ENCODE assay signal across 12 cellular contexts in the genomic region with DNA sequence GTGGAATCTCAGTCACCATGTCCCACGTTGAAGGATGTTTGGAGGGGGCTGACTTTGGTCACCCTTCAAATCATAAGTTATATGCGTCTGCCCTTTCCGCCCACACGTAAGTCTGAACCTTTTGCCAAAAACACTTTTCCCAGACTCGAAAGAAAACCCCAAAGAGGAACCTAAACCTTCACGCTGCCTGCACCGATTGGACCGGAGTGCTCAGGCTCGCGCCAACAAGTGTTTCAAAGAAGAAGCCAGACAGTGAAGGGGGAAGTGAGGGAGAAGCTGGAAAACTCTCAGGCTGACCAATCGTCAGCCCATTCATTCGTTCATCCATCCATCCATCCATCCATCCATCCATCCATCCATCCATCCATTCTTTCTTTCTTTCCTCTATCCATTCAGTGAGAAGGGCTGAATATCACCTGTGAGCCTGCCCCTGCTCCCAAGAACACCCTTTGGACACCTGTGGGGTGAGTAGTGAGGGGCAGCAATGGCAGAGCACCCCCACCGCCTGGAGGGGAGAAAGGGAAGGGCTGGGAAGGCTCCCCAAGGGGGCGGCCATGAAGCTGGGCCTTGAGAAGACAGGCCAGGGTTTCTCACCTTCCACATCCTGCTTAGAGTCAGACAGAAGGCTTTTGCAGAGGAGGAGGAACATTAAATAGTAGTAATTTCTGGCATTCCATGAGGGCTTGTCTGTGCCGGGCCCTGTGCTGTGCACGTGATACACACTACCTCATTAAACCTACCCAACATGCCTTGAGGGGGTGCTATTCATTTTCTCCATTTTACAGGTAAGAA. TPM values are rescaled to one million over a fixed set of nuclear protein-coding genes. Genes with fewer than 3 reads are reported as not detected.
DNase-seq lines count a peak whose midpoint lies in the region; ATAC-seq and TF ChIP-seq lines count a peak whose summit lies in the region.
"Had no signal": no experiment of that assay in that cellular context is flagged by ENCODE, and none has a peak within 500 bp of the region (broad histone marks: within the 10 kb centered on the region; RNA-seq: fewer than 3 reads in every experiment).

No MANE protein-coding gene starts in this region.

- peaks cover 11% of the 10 kb centered on the region for H3K36me3 Mint-ChIP-seq in activated T-cell treated with anti-CD3 and anti-CD28 coated beads, Interleukin-2, amount 50 U/mL, for 4 hours (ENCODE audit: insufficient read depth)
- H3K36me3 Mint-ChIP-seq in activated naive CD8-positive, alpha-beta T cell treated with anti-CD3 and anti-CD28 coated beads, Interleukin-2, amount 50 U/mL, for 24 hours (ENCODE audit: low read depth), result peaks cover 88% of the 10 kb centered on the region
- peaks cover 100% of the 10 kb centered on the region for H3K36me3 Mint-ChIP-seq in stimulated activated effector memory CD8-positive, alpha-beta T cell treated with anti-CD3 and anti-CD28 coated beads, Interleukin-12 subunit alpha, Interleukin-12 subunit beta, amount 100 ng/mL, for 72 hours

- H4K20me1 ChIP-seq in Loucy (ENCODE audit: insufficient read depth, low read length, poor library complexity, severe bottlenecking), result peaks cover 17% of the 10 kb centered on the region

- H3K4me2 ChIP-seq in Loucy (ENCODE audit: low read depth, low read length, poor library complexity, severe bottlenecking), result peak overlapping the region; percentile 89

- no peaks in the 10 kb centered on the region for H3K9me3 Mint-ChIP-seq in activated T-cell treated with anti-CD3 and anti-CD28 coated beads, Interleukin-2, amount 50 U/mL, for 4 hours
- no peaks in the 10 kb centered on the region for H3K9me3 Mint-ChIP-seq in activated naive CD8-positive, alpha-beta T cell treated with anti-CD3 and anti-CD28 coated beads, Interleukin-2, amount 50 U/mL, for 24 hours
- H3K9me3 Mint-ChIP-seq in stimulated activated effector memory CD8-positive, alpha-beta T cell treated with anti-CD3 and anti-CD28 coated beads, Interleukin-12 subunit alpha, Interleukin-12 subunit beta, amount 100 ng/mL, for 72 hours, result no peaks in the 10 kb centered on the region

- peaks cover 79% of the 10 kb centered on the region for H3K4me1 ChIP-seq in Loucy (ENCODE audit: insufficient read depth, low read length, poor library complexity, severe bottlenecking)
- H3K4me1 ChIP-seq: vagina had no signal

- no peak for ATAC-seq in activated T-cell treated with anti-CD3 and anti-CD28 coated beads, Interleukin-2, amount 50 U/mL, for 4 hours
- peak; percentile 14 for ATAC-seq in activated naive CD8-positive, alpha-beta T cell treated with anti-CD3 and anti-CD28 coated beads, Interleukin-2, amount 50 U/mL, for 24 hours
- peak; percentile 5 for ATAC-seq in stimulated activated effector memory CD8-positive, alpha-beta T cell treated with anti-CD3 and anti-CD28 coated beads, Interleukin-12 subunit alpha, Interleukin-12 subunit beta, amount 100 ng/mL, for 72 hours

- H3K4me3 ChIP-seq in Loucy (ENCODE audit: low read length, poor library complexity, severe bottlenecking), result no peak overlapping the region
- no peak overlapping the region for H3K4me3 ChIP-seq in H7 (ENCODE audit: insufficient read depth, low read depth, low read length)
- H3K4me3 ChIP-seq: ovary, vagina had no signal

- H3K27ac Mint-ChIP-seq in activated naive CD8-positive, alpha-beta T cell treated with anti-CD3 and anti-CD28 coated beads, Interleukin-2, amount 50 U/mL, for 24 hours, result peak overlapping the region; percentile 95
- peak overlapping the region; percentile 91 for H3K27ac Mint-ChIP-seq in stimulated activated effector memory CD8-positive, alpha-beta T cell treated with anti-CD3 and anti-CD28 coated beads, Interleukin-12 subunit alpha, Interleukin-12 subunit beta, amount 100 ng/mL, for 72 hours

- peak overlapping the region; percentile 29 for H3K4me3 Mint-ChIP-seq in activated T-cell treated with anti-CD3 and anti-CD28 coated beads, Interleukin-2, amount 50 U/mL, for 4 hours
- peak overlapping the region; percentile 95 for H3K4me3 Mint-ChIP-seq in activated naive CD8-positive, alpha-beta T cell treated with anti-CD3 and anti-CD28 coated beads, Interleukin-2, amount 50 U/mL, for 24 hours
- peak overlapping the region; percentile 73 for H3K4me3 Mint-ChIP-seq in stimulated activated effector memory CD8-positive, alpha-beta T cell treated with anti-CD3 and anti-CD28 coated beads, Interleukin-12 subunit alpha, Interleukin-12 subunit beta, amount 100 ng/mL, for 72 hours

- peak overlapping the region; percentile 18 for H3K9ac ChIP-seq in Loucy (ENCODE audit: low read depth, low read length, poor library complexity, severe bottlenecking)

- H3K36me3 ChIP-seq in Loucy (ENCODE audit: insufficient read depth, low read length) (no peaks in the 10 kb centered on the region), H7 (replicated peaks; ENCODE audit: control insufficient read depth, insufficient read depth, low read length) (no peaks in the 10 kb centered on the region)
- H3K36me3 ChIP-seq: ovary, vagina had no signal

- H3K27me3 ChIP-seq in Loucy (ENCODE audit: insufficient read depth, low read length, poor library complexity, severe bottlenecking) (no peaks in the 10 kb centered on the region), H7 (ENCODE audit: control insufficient read depth, insufficient read depth, low read length) (no peaks in the 10 kb centered on the region)
- H3K27me3 ChIP-seq: ovary, vagina had no signal

- no peak for DNase-seq in activated T-cell treated with anti-CD3 and anti-CD28 coated beads, Interleukin-2, amount 50 U/mL, for 4 hours
- DNase-seq in activated T-cell treated with anti-CD3 and anti-CD28 coated beads for 4 hours, result no peak
- no peak for DNase-seq in activated naive CD8-positive, alpha-beta T cell treated with anti-CD3 and anti-CD28 coated beads, Interleukin-2, amount 50 U/mL, for 24 hours
- DNase-seq in stimulated activated effector memory CD8-positive, alpha-beta T cell treated with anti-CD3 and anti-CD28 coated beads, Interleukin-12 subunit alpha, Interleukin-12 subunit beta, amount 100 ng/mL, for 72 hours (ENCODE audit: low spot score in 2 of 2), result no peak
- DNase-seq in activated gamma-delta T cell treated with Interleukin-2 at 50 U/mL for 16 hours, result no peak
- no peak for DNase-seq in NCI-H524 treated with DMSO at 0.1 percent for 48 hours (lab: John Stamatoyannopoulos, UW)
- DNase-seq in H7, result no peak
- DNase-seq: DMS79 treated with DMSO at 0.1 percent for 48 hours, mesenchymal stem cell, ovary had no signal

- no peaks in the 10 kb centered on the region for H3K27me3 Mint-ChIP-seq in activated T-cell treated with anti-CD3 and anti-CD28 coated beads, Interleukin-2, amount 50 U/mL, for 4 hours (ENCODE audit: low read depth)
- no peaks in the 10 kb centered on the region for H3K27me3 Mint-ChIP-seq in activated naive CD8-positive, alpha-beta T cell treated with anti-CD3 and anti-CD28 coated beads, Interleukin-2, amount 50 U/mL, for 24 hours

- no peak overlapping the region for H2AFZ ChIP-seq in Loucy (ENCODE audit: low read length)

- no peak for TF ChIP-seq CTCF in Loucy (conservative IDR thresholded peaks at IDR 0.05; ENCODE audit: low read length)

- H3K4me1 Mint-ChIP-seq in activated T-cell treated with anti-CD3 and anti-CD28 coated beads, Interleukin-2, amount 50 U/mL, for 4 hours (ENCODE audit: low read depth), result peaks cover 71% of the 10 kb centered on the region
- peaks cover 99% of the 10 kb centered on the region for H3K4me1 Mint-ChIP-seq in activated naive CD8-positive, alpha-beta T cell treated with anti-CD3 and anti-CD28 coated beads, Interleukin-2, amount 50 U/mL, for 24 hours
- H3K4me1 Mint-ChIP-seq in stimulated activated effector memory CD8-positive, alpha-beta T cell treated with anti-CD3 and anti-CD28 coated beads, Interleukin-12 subunit alpha, Interleukin-12 subunit beta, amount 100 ng/mL, for 72 hours, result peaks cover 92% of the 10 kb centered on the region

- no peaks in the 10 kb centered on the region for H3K9me3 ChIP-seq in Loucy (ENCODE audit: insufficient read depth, low read depth, low read length)
- H3K9me3 ChIP-seq: ovary, vagina had no signal

- no peaks in the 10 kb centered on the region for H3K9me2 ChIP-seq in Loucy (replicated peaks; ENCODE audit: low read depth, low read length)

- peaks cover 3% of the 10 kb centered on the region; the same call in 1 of the 2 replicates for H3F3A ChIP-seq in Loucy (ENCODE audit: low read depth)

- H3K79me2 ChIP-seq in Loucy (ENCODE audit: insufficient read depth, low read length), result peaks cover 98% of the 10 kb centered on the region

RNA-seq across cellular contexts. Expression of a gene that starts 27.1 kb away (rescaled TPM):
- total RNA-seq in activated T-cell treated with anti-CD3 and anti-CD28 coated beads, Interleukin-2, amount 50 U/mL, for 4 hours, result 100 to 1,000 TPM; 236 to 264 (median 258) TPM
- total RNA-seq in H7 (2014; rRNA removed; shearing (Covaris generic)), result 1.3 and 3.5 TPM in 2 replicates

Comparison
In these comparisons a context has a peak if more than half of its experiments do, and no peak if none do; other contexts are left out.
1. ATAC-seq: peak in activated naive CD8-positive, alpha-beta T cell treated with anti-CD3 and anti-CD28 coated beads, Interleukin-2, amount 50 U/mL, for 24 hours (single experiment) and stimulated activated effector memory CD8-positive, alpha-beta T cell treated with anti-CD3 and anti-CD28 coated beads, Interleukin-12 subunit alpha, Interleukin-12 subunit beta, amount 100 ng/mL, for 72 hours (single experiment); none in activated T-cell treated with anti-CD3 and anti-CD28 coated beads, Interleukin-2, amount 50 U/mL, for 4 hours (0 of 2).
2. H3K4me3 Mint-ChIP-seq: peak in every context shown above with its lines; median percentile 95 in activated naive CD8-positive, alpha-beta T cell treated with anti-CD3 and anti-CD28 coated beads, Interleukin-2, amount 50 U/mL, for 24 hours; 73 in stimulated activated effector memory CD8-positive, alpha-beta T cell treated with anti-CD3 and anti-CD28 coated beads, Interleukin-12 subunit alpha, Interleukin-12 subunit beta, amount 100 ng/mL, for 72 hours; 29 in activated T-cell treated with anti-CD3 and anti-CD28 coated beads, Interleukin-2, amount 50 U/mL, for 4 hours.
3. RNA of a gene that starts 27.1 kb away (total RNA-seq): 236 to 264 TPM in activated T-cell treated with anti-CD3 and anti-CD28 coated beads, Interleukin-2, amount 50 U/mL, for 4 hours; 1.3 to 3.5 TPM in H7; every median in the first group is over 10 times any median in the second.